In the genomic region with DNA sequence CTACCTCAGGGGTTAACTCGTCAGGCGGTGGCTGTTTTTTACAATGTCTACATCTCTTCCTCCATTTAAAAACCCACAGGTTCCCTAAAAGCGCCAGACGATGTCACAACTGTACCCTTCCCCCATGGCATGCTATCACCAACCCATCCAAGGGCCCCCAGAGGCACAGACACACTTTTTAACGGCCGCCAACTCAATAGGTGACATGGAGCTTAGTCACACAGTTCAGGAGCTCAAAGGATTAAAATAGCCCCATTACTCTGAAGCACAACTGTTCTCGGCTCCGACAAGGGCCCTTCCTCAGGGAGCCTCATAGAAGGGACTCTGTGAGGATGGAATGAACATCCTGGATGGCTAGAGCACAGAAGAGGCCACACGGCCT, we compare ENCODE assay signal across 1 cellular context.
TF ChIP-seq lines count a peak whose summit lies in the region.

No MANE protein-coding gene starts in this region.

TF ChIP-seq in HepG2, 621 proteins besides CTCF, POLR2A, EP300 and RAD21 (continued from another document):
- TF ChIP-seq, protein P1, sequence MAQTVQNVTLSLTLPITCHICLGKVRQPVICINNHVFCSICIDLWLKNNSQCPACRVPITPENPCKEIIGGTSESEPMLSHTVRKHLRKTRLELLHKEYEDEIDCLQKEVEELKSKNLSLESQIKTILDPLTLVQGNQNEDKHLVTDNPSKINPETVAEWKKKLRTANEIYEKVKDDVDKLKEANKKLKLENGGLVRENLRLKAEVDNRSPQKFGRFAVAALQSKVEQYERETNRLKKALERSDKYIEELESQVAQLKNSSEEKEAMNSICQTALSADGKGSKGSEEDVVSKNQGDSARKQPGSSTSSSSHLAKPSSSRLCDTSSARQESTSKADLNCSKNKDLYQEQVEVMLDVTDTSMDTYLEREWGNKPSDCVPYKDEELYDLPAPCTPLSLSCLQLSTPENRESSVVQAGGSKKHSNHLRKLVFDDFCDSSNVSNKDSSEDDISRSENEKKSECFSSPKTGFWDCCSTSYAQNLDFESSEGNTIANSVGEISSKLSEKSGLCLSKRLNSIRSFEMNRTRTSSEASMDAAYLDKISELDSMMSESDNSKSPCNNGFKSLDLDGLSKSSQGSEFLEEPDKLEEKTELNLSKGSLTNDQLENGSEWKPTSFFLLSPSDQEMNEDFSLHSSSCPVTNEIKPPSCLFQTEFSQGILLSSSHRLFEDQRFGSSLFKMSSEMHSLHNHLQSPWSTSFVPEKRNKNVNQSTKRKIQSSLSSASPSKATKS (CRISPR knock-in tag; IDR thresholded peaks at IDR 0.05) = no peak
- TF ChIP-seq ZFP62 (CRISPR knock-in tag; IDR thresholded peaks at IDR 0.05) (no peak), ZNF251 (CRISPR knock-in tag; IDR thresholded peaks at IDR 0.05) (no peak), MBD4 (IDR thresholded peaks at IDR 0.05; ENCODE audit: borderline replicate concordance, low read length) (no peak), ZFY (CRISPR knock-in tag; IDR thresholded peaks at IDR 0.05) (no peak), ZNF317 (CRISPR knock-in tag; IDR thresholded peaks at IDR 0.05) (no peak), U2AF1 (optimal IDR thresholded peaks at IDR 0.05; ENCODE audit: low read depth, low read length) (no peak), ZNF7 (CRISPR knock-in tag; IDR thresholded peaks at IDR 0.05) (no peak)
- TF ChIP-seq, protein P2, sequence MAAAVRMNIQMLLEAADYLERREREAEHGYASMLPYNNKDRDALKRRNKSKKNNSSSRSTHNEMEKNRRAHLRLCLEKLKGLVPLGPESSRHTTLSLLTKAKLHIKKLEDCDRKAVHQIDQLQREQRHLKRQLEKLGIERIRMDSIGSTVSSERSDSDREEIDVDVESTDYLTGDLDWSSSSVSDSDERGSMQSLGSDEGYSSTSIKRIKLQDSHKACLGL (CRISPR knock-in tag; IDR thresholded peaks at IDR 0.05) = no peak
- TF ChIP-seq, protein P3, sequence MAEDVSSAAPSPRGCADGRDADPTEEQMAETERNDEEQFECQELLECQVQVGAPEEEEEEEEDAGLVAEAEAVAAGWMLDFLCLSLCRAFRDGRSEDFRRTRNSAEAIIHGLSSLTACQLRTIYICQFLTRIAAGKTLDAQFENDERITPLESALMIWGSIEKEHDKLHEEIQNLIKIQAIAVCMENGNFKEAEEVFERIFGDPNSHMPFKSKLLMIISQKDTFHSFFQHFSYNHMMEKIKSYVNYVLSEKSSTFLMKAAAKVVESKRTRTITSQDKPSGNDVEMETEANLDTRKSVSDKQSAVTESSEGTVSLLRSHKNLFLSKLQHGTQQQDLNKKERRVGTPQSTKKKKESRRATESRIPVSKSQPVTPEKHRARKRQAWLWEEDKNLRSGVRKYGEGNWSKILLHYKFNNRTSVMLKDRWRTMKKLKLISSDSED (CRISPR knock-in tag; IDR thresholded peaks at IDR 0.05) = no peak
- TF ChIP-seq, protein P4, sequence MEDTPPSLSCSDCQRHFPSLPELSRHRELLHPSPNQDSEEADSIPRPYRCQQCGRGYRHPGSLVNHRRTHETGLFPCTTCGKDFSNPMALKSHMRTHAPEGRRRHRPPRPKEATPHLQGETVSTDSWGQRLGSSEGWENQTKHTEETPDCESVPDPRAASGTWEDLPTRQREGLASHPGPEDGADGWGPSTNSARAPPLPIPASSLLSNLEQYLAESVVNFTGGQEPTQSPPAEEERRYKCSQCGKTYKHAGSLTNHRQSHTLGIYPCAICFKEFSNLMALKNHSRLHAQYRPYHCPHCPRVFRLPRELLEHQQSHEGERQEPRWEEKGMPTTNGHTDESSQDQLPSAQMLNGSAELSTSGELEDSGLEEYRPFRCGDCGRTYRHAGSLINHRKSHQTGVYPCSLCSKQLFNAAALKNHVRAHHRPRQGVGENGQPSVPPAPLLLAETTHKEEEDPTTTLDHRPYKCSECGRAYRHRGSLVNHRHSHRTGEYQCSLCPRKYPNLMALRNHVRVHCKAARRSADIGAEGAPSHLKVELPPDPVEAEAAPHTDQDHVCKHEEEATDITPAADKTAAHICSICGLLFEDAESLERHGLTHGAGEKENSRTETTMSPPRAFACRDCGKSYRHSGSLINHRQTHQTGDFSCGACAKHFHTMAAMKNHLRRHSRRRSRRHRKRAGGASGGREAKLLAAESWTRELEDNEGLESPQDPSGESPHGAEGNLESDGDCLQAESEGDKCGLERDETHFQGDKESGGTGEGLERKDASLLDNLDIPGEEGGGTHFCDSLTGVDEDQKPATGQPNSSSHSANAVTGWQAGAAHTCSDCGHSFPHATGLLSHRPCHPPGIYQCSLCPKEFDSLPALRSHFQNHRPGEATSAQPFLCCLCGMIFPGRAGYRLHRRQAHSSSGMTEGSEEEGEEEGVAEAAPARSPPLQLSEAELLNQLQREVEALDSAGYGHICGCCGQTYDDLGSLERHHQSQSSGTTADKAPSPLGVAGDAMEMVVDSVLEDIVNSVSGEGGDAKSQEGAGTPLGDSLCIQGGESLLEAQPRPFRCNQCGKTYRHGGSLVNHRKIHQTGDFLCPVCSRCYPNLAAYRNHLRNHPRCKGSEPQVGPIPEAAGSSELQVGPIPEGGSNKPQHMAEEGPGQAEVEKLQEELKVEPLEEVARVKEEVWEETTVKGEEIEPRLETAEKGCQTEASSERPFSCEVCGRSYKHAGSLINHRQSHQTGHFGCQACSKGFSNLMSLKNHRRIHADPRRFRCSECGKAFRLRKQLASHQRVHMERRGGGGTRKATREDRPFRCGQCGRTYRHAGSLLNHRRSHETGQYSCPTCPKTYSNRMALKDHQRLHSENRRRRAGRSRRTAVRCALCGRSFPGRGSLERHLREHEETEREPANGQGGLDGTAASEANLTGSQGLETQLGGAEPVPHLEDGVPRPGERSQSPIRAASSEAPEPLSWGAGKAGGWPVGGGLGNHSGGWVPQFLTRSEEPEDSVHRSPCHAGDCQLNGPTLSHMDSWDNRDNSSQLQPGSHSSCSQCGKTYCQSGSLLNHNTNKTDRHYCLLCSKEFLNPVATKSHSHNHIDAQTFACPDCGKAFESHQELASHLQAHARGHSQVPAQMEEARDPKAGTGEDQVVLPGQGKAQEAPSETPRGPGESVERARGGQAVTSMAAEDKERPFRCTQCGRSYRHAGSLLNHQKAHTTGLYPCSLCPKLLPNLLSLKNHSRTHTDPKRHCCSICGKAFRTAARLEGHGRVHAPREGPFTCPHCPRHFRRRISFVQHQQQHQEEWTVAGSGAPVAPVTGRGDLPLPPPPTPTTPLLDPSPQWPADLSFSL (CRISPR knock-in tag; IDR thresholded peaks at IDR 0.05) = no peak
